ENCODE assay signal across 9 cellular contexts in genomic region chr16:50699345-50700159, GRCh38. TPM values are rescaled to one million over a fixed set of nuclear protein-coding genes. Genes with fewer than 3 reads are reported as not detected.
DNase-seq lines count a peak whose midpoint lies in the region; TF ChIP-seq lines count a peak whose summit lies in the region.
"Had no signal": no experiment of that assay in that cellular context is flagged by ENCODE, and none has a peak within 500 bp of the region (broad histone marks: within the 10 kb centered on the region; RNA-seq: fewer than 3 reads in every experiment).

No MANE protein-coding gene starts in this region.

- H3K36me3 ChIP-seq in subcutaneous abdominal adipose tissue (ENCODE audit: control insufficient read depth in 5 of 5, insufficient read depth in 5 of 5, low read length in 5 of 5), result no peaks in the 10 kb centered on the region

- H3K9ac ChIP-seq in subcutaneous abdominal adipose tissue (ENCODE audit: low read length in 5 of 5), result no peak overlapping the region

- intact Hi-C loops in activated T-helper 1 cell treated with anti-CD3 and anti-CD28 coated beads, Interleukin-12 subunit alpha, Interleukin-12 subunit beta, Interleukin-2, Interleukin-4 antibody, amounts not matched to agents 30 ng/mL and 10 ng/mL and 1 ng/mL, durations not matched to agents 14 hours and 24 hours and 36 hours (cut with micrococcal nuclease), result loop anchor here (1.0 to 5.0 kb wide), 2 partner anchors 15 to 43 kb away; partner anchors contain the start of gene CYLD

- TF ChIP-seq CTCF in endothelial cell (IDR thresholded peaks at IDR 0.05; ENCODE audit: unreplicated experiment) (no peak), GM10266 (IDR thresholded peaks at IDR 0.05; ENCODE audit: control insufficient read depth, insufficient read depth, low read depth, missing control alignments) (no peak)

- peaks cover 18 to 45% (median 39%) of the 10 kb centered on the region in 5 donors for H3K4me1 ChIP-seq in subcutaneous abdominal adipose tissue (ENCODE audit: control insufficient read depth in 5 of 5, insufficient read depth in 5 of 5, low read length in 5 of 5)

- no peak overlapping the region for H3K4me3 ChIP-seq in subcutaneous abdominal adipose tissue (ENCODE audit: low read depth in 1 of 5, low read length in 5 of 5)

- peak overlapping the region; percentile 15 for H3K27ac ChIP-seq in subcutaneous abdominal adipose tissue (ENCODE audit: low read depth, low read length)

- H3K9me3 Mint-ChIP-seq in activated T-helper 1 cell treated with anti-CD3 and anti-CD28 coated beads, Interleukin-12 subunit alpha, Interleukin-12 subunit beta, Interleukin-2, Interleukin-4 antibody, amounts not matched to agents 30 ng/mL and 10 ng/mL and 1 ng/mL, durations not matched to agents 14 hours and 24 hours and 36 hours, result peaks cover 9% of the 10 kb centered on the region
- no peaks in the 10 kb centered on the region for H3K9me3 Mint-ChIP-seq in endothelial cell (ENCODE audit: unreplicated experiment)

- H3K9me3 ChIP-seq in subcutaneous abdominal adipose tissue (ENCODE audit: control insufficient read depth in 5 of 5, low read length in 5 of 5), result peaks cover 5 to 11% (median 9%) of the 10 kb centered on the region in 5 donors

- peaks cover 63% of the 10 kb centered on the region for H3K4me1 Mint-ChIP-seq in activated T-helper 1 cell treated with anti-CD3 and anti-CD28 coated beads, Interleukin-12 subunit alpha, Interleukin-12 subunit beta, Interleukin-2, Interleukin-4 antibody, amounts not matched to agents 30 ng/mL and 10 ng/mL and 1 ng/mL, durations not matched to agents 14 hours and 24 hours and 36 hours (ENCODE audit: low read depth)
- peaks cover 15% of the 10 kb centered on the region for H3K4me1 Mint-ChIP-seq in endothelial cell (ENCODE audit: unreplicated experiment)

- peak overlapping the region; percentile 13 for H3K4me3 Mint-ChIP-seq in activated T-helper 1 cell treated with anti-CD3 and anti-CD28 coated beads, Interleukin-12 subunit alpha, Interleukin-12 subunit beta, Interleukin-2, Interleukin-4 antibody, amounts not matched to agents 30 ng/mL and 10 ng/mL and 1 ng/mL, durations not matched to agents 14 hours and 24 hours and 36 hours
- H3K4me3 Mint-ChIP-seq in endothelial cell (ENCODE audit: unreplicated experiment), result no peak overlapping the region

- H3K27me3 Mint-ChIP-seq in activated T-helper 1 cell treated with anti-CD3 and anti-CD28 coated beads, Interleukin-12 subunit alpha, Interleukin-12 subunit beta, Interleukin-2, Interleukin-4 antibody, amounts not matched to agents 30 ng/mL and 10 ng/mL and 1 ng/mL, durations not matched to agents 14 hours and 24 hours and 36 hours (ENCODE audit: insufficient read depth), result peaks cover 3% of the 10 kb centered on the region
- peaks cover 9% of the 10 kb centered on the region for H3K27me3 Mint-ChIP-seq in endothelial cell (ENCODE audit: unreplicated experiment)

- DNase-seq in activated T-cell treated with anti-CD3 and anti-CD28 coated beads for 48 hours (ENCODE audit: low read depth) (peak; percentile 66), activated T-cell treated with anti-CD3 and anti-CD28 coated beads for 4 hours (no peak), kidney tubule cell (ENCODE audit: low spot score) (peak; percentile 65), NCI-H2107 treated with DMSO at 0.1 percent for 48 hours (lab: John Stamatoyannopoulos, UW; ENCODE audit: unreplicated experiment) (no peak), endothelial cell (ENCODE audit: low spot score) (no peak), GM10266 (ENCODE audit: extremely low spot score) (no peak)
- no peak for DNase-seq in activated T-helper 1 cell treated with anti-CD3 and anti-CD28 coated beads, Interleukin-12 subunit alpha, Interleukin-12 subunit beta, Interleukin-2, Interleukin-4 antibody, amounts not matched to agents 30 ng/mL and 10 ng/mL and 1 ng/mL, durations not matched to agents 14 hours and 24 hours and 36 hours (ENCODE audit: low spot score)
- DNase-seq: islet precursor cell had no signal

- H3K27me3 ChIP-seq in subcutaneous abdominal adipose tissue (ENCODE audit: control insufficient read depth in 5 of 5, insufficient read depth in 4 of 5, low read length in 5 of 5), result peaks cover 0 to under 1% (median 0%) of the 10 kb centered on the region in 5 donors

- peak overlapping the region; percentile 79 for H3K27ac Mint-ChIP-seq in activated T-helper 1 cell treated with anti-CD3 and anti-CD28 coated beads, Interleukin-12 subunit alpha, Interleukin-12 subunit beta, Interleukin-2, Interleukin-4 antibody, amounts not matched to agents 30 ng/mL and 10 ng/mL and 1 ng/mL, durations not matched to agents 14 hours and 24 hours and 36 hours
- H3K27ac Mint-ChIP-seq in endothelial cell (ENCODE audit: unreplicated experiment), result no peak overlapping the region

- H3K36me3 Mint-ChIP-seq in activated T-helper 1 cell treated with anti-CD3 and anti-CD28 coated beads, Interleukin-12 subunit alpha, Interleukin-12 subunit beta, Interleukin-2, Interleukin-4 antibody, amounts not matched to agents 30 ng/mL and 10 ng/mL and 1 ng/mL, durations not matched to agents 14 hours and 24 hours and 36 hours (ENCODE audit: low read depth), result peaks cover 41% of the 10 kb centered on the region
- H3K36me3 Mint-ChIP-seq in endothelial cell (ENCODE audit: low read depth, unreplicated experiment), result peaks cover 5% of the 10 kb centered on the region

RNA-seq across cellular contexts. Expression of gene NOD2, which starts 6.1 kb away (rescaled TPM):
- 6.7 and 7.3 TPM in 2 replicates for total RNA-seq in activated T-helper 1 cell treated with anti-CD3 and anti-CD28 coated beads, Interleukin-12 subunit alpha, Interleukin-12 subunit beta, Interleukin-2, Interleukin-4 antibody, amounts not matched to agents 30 ng/mL and 10 ng/mL and 1 ng/mL, durations not matched to agents 14 hours and 24 hours and 36 hours
- total RNA-seq in endothelial cell (ENCODE audit: unreplicated experiment), result 0.51 TPM

RNA-seq across cellular contexts. Expression of gene SNX20, which starts 18.4 kb away (rescaled TPM):
- total RNA-seq in activated T-helper 1 cell treated with anti-CD3 and anti-CD28 coated beads, Interleukin-12 subunit alpha, Interleukin-12 subunit beta, Interleukin-2, Interleukin-4 antibody, amounts not matched to agents 30 ng/mL and 10 ng/mL and 1 ng/mL, durations not matched to agents 14 hours and 24 hours and 36 hours, result 34.3 TPM in 2 replicates
- total RNA-seq in endothelial cell (ENCODE audit: unreplicated experiment), result not detected

RNA-seq across cellular contexts. Expression of gene CYLD, which starts 42.3 kb away (rescaled TPM):
- 219 and 223 TPM in 2 replicates for total RNA-seq in activated T-helper 1 cell treated with anti-CD3 and anti-CD28 coated beads, Interleukin-12 subunit alpha, Interleukin-12 subunit beta, Interleukin-2, Interleukin-4 antibody, amounts not matched to agents 30 ng/mL and 10 ng/mL and 1 ng/mL, durations not matched to agents 14 hours and 24 hours and 36 hours
- total RNA-seq in endothelial cell (ENCODE audit: unreplicated experiment), result 30.7 TPM

Comparison
In these comparisons a context has a peak if more than half of its experiments do, and no peak if none do; other contexts are left out.
1. DNase-seq: peak in activated T-cell treated with anti-CD3 and anti-CD28 coated beads for 48 hours (single experiment) and kidney tubule cell (single experiment); none in activated T-cell treated with anti-CD3 and anti-CD28 coated beads for 4 hours (single experiment), activated T-helper 1 cell treated with anti-CD3 and anti-CD28 coated beads, Interleukin-12 subunit alpha, Interleukin-12 subunit beta, Interleukin-2, Interleukin-4 antibody, amounts not matched to agents 30 ng/mL and 10 ng/mL and 1 ng/mL, durations not matched to agents 14 hours and 24 hours and 36 hours (single experiment), NCI-H2107 treated with DMSO at 0.1 percent for 48 hours (single experiment), endothelial cell (single experiment) and GM10266 (single experiment).
2. RNA of gene SNX20, which starts 18.4 kb away (total RNA-seq): 34.3 TPM in activated T-helper 1 cell treated with anti-CD3 and anti-CD28 coated beads, Interleukin-12 subunit alpha, Interleukin-12 subunit beta, Interleukin-2, Interleukin-4 antibody, amounts not matched to agents 30 ng/mL and 10 ng/mL and 1 ng/mL, durations not matched to agents 14 hours and 24 hours and 36 hours; not detected in endothelial cell (single experiment); every median in the first group is over 10 times any median in the second.